ENCODE assay signal across 8 cellular contexts in genomic region chr3:42490243-42490642, GRCh38.
A peak's percentile ranks its signal among the peaks of the same experiment; 100 is the strongest.
DNase-seq lines count a peak whose midpoint lies in the region; ATAC-seq and FAIRE-seq lines count a peak whose summit lies in the region.

No MANE protein-coding gene starts in this region.

- ATAC-seq in HG03139 (IDR thresholded peaks at IDR 0.05; ENCODE audit: unreplicated experiment), result peak; percentile 95

- no peaks in the 10 kb centered on the region for H4K20me1 ChIP-seq in BLaER1

- H3K4me3 ChIP-seq in BLaER1, result no peak overlapping the region

- DNase-seq in GM19239 (ENCODE audit: insufficient read length, low spot score), result no peak
- DNase-seq in RPMI8226, result peak; percentile 97
- DNase-seq in hepatic stellate cell (ENCODE audit: low spot score), result peak; percentile 47
- DNase-seq in DMS114 treated with DMSO at 0.1 percent for 48 hours (lab: John Stamatoyannopoulos, UW; ENCODE audit: unreplicated experiment), result no peak
- no peak for DNase-seq in dedifferentiated amniotic fluid mesenchymal stem cell (ENCODE audit: extremely low spot score)
- no peak for DNase-seq in activated CD4-positive, CD25-positive, alpha-beta regulatory T cell (lab: John Stamatoyannopoulos, UW)

- no peaks in the 10 kb centered on the region for H3K27me3 ChIP-seq in BLaER1

- H3K4me1 ChIP-seq in BLaER1, result peaks cover 56% of the 10 kb centered on the region

- FAIRE-seq in GM19239 (lab: Jason Lieb, UNC), result peak; percentile 99

- H3K36me3 ChIP-seq in BLaER1, result no peaks in the 10 kb centered on the region

- H3K9me3 ChIP-seq in BLaER1, result peaks cover 6% of the 10 kb centered on the region

- H3K27ac ChIP-seq in BLaER1, result peak overlapping the region; percentile 47

- no peak overlapping the region for H3K9ac ChIP-seq in BLaER1

- peak overlapping the region; percentile 49 for H3K4me2 ChIP-seq in BLaER1

Comparison
In these comparisons a context has a peak if more than half of its experiments do, and no peak if none do; other contexts are left out.
1. DNase-seq: peak in RPMI8226 (single experiment) and hepatic stellate cell (single experiment); none in GM19239 (single experiment), DMS114 treated with DMSO at 0.1 percent for 48 hours (single experiment), dedifferentiated amniotic fluid mesenchymal stem cell (single experiment) and activated CD4-positive, CD25-positive, alpha-beta regulatory T cell (0 of 4).